Comparison of ENCODE assay signal across 18 cellular contexts in genomic region chr15:92633418-92633817, GRCh38.
"Had no signal": no experiment of that assay in that cellular context is flagged by ENCODE, and none has a peak within 500 bp of the region (broad histone marks: within the 10 kb centered on the region; RNA-seq: fewer than 3 reads in every experiment).

No MANE protein-coding gene starts in this region.

- H3K9me3 ChIP-seq: body of pancreas, left lung, right lobe of liver, testis, vagina had no signal

- DNase-seq: activated CD4-positive, alpha-beta T cell treated with anti-CD3 and anti-CD28 coated beads for 1 hour; activated gamma-delta T cell treated with Interleukin-2 at 50 U/mL for 16 hours; activated T-cell treated with anti-CD3 and anti-CD28 coated beads, Interleukin-2, amount 50 U/mL, for 1 hour; anterior cingulate cortex; foreskin keratinocyte; left lung; mammary epithelial cell; nucleus accumbens; stimulated activated CD4-positive, alpha-beta T cell treated with anti-CD3 and anti-CD28 coated beads, Interleukin-2, amount 100 ng/mL, for 48 hours; stimulated activated CD8-positive, alpha-beta memory T cell treated with anti-CD3 and anti-CD28 coated beads, Interleukin-4, amount 100 ng/mL, for 48 hours; stimulated activated naive B cell treated with anti-CD40 and anti-IgM and Interleukin-4, amounts not matched to agents 10 μg/mL and 1 μg/mL and 100 μg/mL, for 72 hours; testis had no signal

- H3K27me3 ChIP-seq: body of pancreas, cardiac muscle cell, foreskin keratinocyte, left lung, right lobe of liver, testis, vagina had no signal

- ATAC-seq: body of pancreas; foreskin keratinocyte; left lung; natural killer cell treated with Interleukin-12 subunit alpha and Interleukin-12 subunit beta and Interleukin-15 and Interleukin-18, amount 100 ng/mL, for 72 hours; stimulated activated naive B cell treated with anti-CD40 and anti-IgM and Interleukin-4, amounts not matched to agents 10 μg/mL and 1 μg/mL and 100 μg/mL, for 72 hours had no signal

- H3K27ac ChIP-seq: cardiac muscle cell, foreskin keratinocyte, left lung, right lobe of liver, skin epidermis, testis, vagina had no signal

- H3K4me3 ChIP-seq: body of pancreas, cardiac muscle cell, left lung, right lobe of liver, skin epidermis, testis, vagina had no signal

- H3K36me3 ChIP-seq: right lobe of liver, vagina had no signal

- H3K4me1 ChIP-seq: foreskin keratinocyte, testis had no signal
